Comparison of ENCODE assay signal across 2 cellular contexts in the genomic region with DNA sequence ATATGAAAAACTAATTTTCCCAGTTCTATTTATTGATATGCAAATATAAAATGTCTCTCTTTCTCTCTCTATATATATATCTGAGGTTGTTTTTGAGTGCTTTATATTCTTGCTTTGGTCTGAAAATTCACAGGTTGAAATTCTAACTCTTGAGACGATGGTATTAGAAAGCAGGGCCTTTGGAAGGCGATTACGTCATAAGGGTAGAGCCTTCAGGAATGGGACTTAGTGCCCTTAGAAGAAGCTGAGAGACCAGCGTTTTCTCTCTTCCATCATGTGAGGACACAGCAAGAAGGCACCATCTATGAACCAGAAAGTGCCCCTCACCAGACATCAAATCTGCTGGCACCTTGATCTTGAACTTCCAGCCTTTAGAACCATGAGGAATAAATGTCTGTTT.
TF ChIP-seq lines count a peak whose summit lies in the region.

No MANE protein-coding gene starts in this region.

TF ChIP-seq in HepG2, 621 proteins besides CTCF, POLR2A, EP300 and RAD21:
- TF ChIP-seq CREM (IDR thresholded peaks at IDR 0.05): no peak
- TF ChIP-seq CREM (CRISPR knock-in tag; IDR thresholded peaks at IDR 0.05): no peak
- TF ChIP-seq CREB1 (IDR thresholded peaks at IDR 0.05): peak; percentile 59
- TF ChIP-seq CREB1 (CRISPR knock-in tag; IDR thresholded peaks at IDR 0.05): no peak
- no peak for TF ChIP-seq ATF3 (CRISPR knock-in tag; IDR thresholded peaks at IDR 0.05)
- no peak for TF ChIP-seq RAD51 (IDR thresholded peaks at IDR 0.05; ENCODE audit: borderline replicate concordance)
- TF ChIP-seq ATF7 (IDR thresholded peaks at IDR 0.05): peak; percentile 88
- no peak for TF ChIP-seq ATF7 (CRISPR knock-in tag; IDR thresholded peaks at IDR 0.05)
- no peak for TF ChIP-seq TGIF2 (CRISPR knock-in tag; IDR thresholded peaks at IDR 0.05)
- no peak for TF ChIP-seq MLLT10 (CRISPR knock-in tag; IDR thresholded peaks at IDR 0.05)
- TF ChIP-seq HES4 (CRISPR knock-in tag; IDR thresholded peaks at IDR 0.05; ENCODE audit: borderline replicate concordance): no peak
- no peak for TF ChIP-seq PBX3 (CRISPR knock-in tag; IDR thresholded peaks at IDR 0.05; ENCODE audit: borderline replicate concordance)
TF ChIP-seq in HepG2: peak in this region for 2.

TF ChIP-seq in K562, 482 proteins besides CTCF, POLR2A, EP300 and RAD21:
- TF ChIP-seq ATF3 (IDR thresholded peaks at IDR 0.05): peak; percentile 35; the same call in 1 of the 2 replicates
- no peak for TF ChIP-seq ATF3 (CRISPR knock-in tag; conservative IDR thresholded peaks at IDR 0.05)
- TF ChIP-seq, protein P1, sequence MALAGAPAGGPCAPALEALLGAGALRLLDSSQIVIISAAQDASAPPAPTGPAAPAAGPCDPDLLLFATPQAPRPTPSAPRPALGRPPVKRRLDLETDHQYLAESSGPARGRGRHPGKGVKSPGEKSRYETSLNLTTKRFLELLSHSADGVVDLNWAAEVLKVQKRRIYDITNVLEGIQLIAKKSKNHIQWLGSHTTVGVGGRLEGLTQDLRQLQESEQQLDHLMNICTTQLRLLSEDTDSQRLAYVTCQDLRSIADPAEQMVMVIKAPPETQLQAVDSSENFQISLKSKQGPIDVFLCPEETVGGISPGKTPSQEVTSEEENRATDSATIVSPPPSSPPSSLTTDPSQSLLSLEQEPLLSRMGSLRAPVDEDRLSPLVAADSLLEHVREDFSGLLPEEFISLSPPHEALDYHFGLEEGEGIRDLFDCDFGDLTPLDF (CRISPR knock-in tag; IDR thresholded peaks at IDR 0.05): no peak
- peak; percentile 52; the same call in 1 of the 2 replicates for TF ChIP-seq ATF7 (IDR thresholded peaks at IDR 0.05)
- TF ChIP-seq CEBPG (CRISPR knock-in tag; IDR thresholded peaks at IDR 0.05): no peak
- TF ChIP-seq CEBPG (tag; conservative IDR thresholded peaks at IDR 0.05 in 1 of 2, IDR thresholded peaks at IDR 0.05 in 1 of 2): peak in 1 of 2 experiments; percentile 23; a peak in 1 of 4 replicates
- TF ChIP-seq, protein P2, sequence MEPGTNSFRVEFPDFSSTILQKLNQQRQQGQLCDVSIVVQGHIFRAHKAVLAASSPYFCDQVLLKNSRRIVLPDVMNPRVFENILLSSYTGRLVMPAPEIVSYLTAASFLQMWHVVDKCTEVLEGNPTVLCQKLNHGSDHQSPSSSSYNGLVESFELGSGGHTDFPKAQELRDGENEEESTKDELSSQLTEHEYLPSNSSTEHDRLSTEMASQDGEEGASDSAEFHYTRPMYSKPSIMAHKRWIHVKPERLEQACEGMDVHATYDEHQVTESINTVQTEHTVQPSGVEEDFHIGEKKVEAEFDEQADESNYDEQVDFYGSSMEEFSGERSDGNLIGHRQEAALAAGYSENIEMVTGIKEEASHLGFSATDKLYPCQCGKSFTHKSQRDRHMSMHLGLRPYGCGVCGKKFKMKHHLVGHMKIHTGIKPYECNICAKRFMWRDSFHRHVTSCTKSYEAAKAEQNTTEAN (CRISPR knock-in tag; IDR thresholded peaks at IDR 0.05): no peak
- TF ChIP-seq CEBPB (tag; IDR thresholded peaks at IDR 0.05): 0 out of 2 replicates have a peak, but pooled peaks have one; percentile 24
- no peak for TF ChIP-seq THRA (IDR thresholded peaks at IDR 0.05)
TF ChIP-seq in K562: peak in this region for 4.
